8 cellular contexts compared by ENCODE assay signal in genomic region chr12:124517260-124518050, GRCh38. TPM values are rescaled to one million over a fixed set of nuclear protein-coding genes. Genes with fewer than 3 reads are reported as not detected.
DNase-seq lines count a peak whose midpoint lies in the region; ATAC-seq, FAIRE-seq and TF ChIP-seq lines count a peak whose summit lies in the region.

No MANE protein-coding gene starts in this region.

- POLR2A ChIA-PET in activated CD4-positive, alpha-beta memory T cell treated with anti-CD3 and anti-CD28 coated beads for 36 hours (lab: Charles Lee), result no interaction called here

- H3K4me3 Mint-ChIP-seq in brain, result peak overlapping the region; percentile 77 to 91 (median 88)
- peak overlapping the region; percentile 55 to 60 for H3K4me3 Mint-ChIP-seq in stimulated activated naive B cell treated with anti-CD40 and anti-IgM and Interleukin-4, amounts not matched to agents 10 μg/mL and 1 μg/mL and 100 μg/mL, for 72 hours
- H3K4me3 Mint-ChIP-seq in activated CD4-positive, alpha-beta memory T cell treated with anti-CD3 and anti-CD28 coated beads for 36 hours, result no peak overlapping the region

- peak overlapping the region; percentile 45 to 85 for H3K9ac ChIP-seq in kidney (ENCODE audit: low read length in 2 of 2)

- H3K27ac Mint-ChIP-seq in brain, result peak overlapping the region; percentile 96 to 100 (median 98)
- H3K27ac Mint-ChIP-seq in stimulated activated naive B cell treated with anti-CD40 and anti-IgM and Interleukin-4, amounts not matched to agents 10 μg/mL and 1 μg/mL and 100 μg/mL, for 72 hours, result no peak overlapping the region
- H3K27ac Mint-ChIP-seq in activated CD4-positive, alpha-beta memory T cell treated with anti-CD3 and anti-CD28 coated beads for 36 hours, result no peak overlapping the region

- H3K9me3 ChIP-seq in kidney (ENCODE audit: control insufficient read depth in 1 of 2, low read length in 2 of 2), result no peaks in the 10 kb centered on the region

- no peak for FAIRE-seq in kidney (lab: Jason Lieb, UNC)

- no peaks in the 10 kb centered on the region for H3K27me3 Mint-ChIP-seq in brain
- no peaks in the 10 kb centered on the region for H3K27me3 Mint-ChIP-seq in stimulated activated naive B cell treated with anti-CD40 and anti-IgM and Interleukin-4, amounts not matched to agents 10 μg/mL and 1 μg/mL and 100 μg/mL, for 72 hours
- no peaks in the 10 kb centered on the region for H3K27me3 Mint-ChIP-seq in activated CD4-positive, alpha-beta memory T cell treated with anti-CD3 and anti-CD28 coated beads for 36 hours

- in situ Hi-C loops in ACHN (cut with HindIII; ENCODE audit: low pct_ligation_motif_present, low pct_unique_long_range_greater_than_20kb, low sequenced_read_pairs), result no loop called here

- TF ChIP-seq CTCF in brain (conservative IDR thresholded peaks at IDR 0.05), result no peak
- TF ChIP-seq CTCF in kidney (IDR thresholded peaks at IDR 0.05; ENCODE audit: borderline replicate concordance, extremely low read depth, insufficient read depth), result no peak

- peak overlapping the region; percentile 99 for H3K27ac ChIP-seq in kidney (ENCODE audit: low read depth in 2 of 2, low read length in 2 of 2)

- peaks cover 29% of the 10 kb centered on the region for H3K36me3 Mint-ChIP-seq in brain
- H3K36me3 Mint-ChIP-seq in stimulated activated naive B cell treated with anti-CD40 and anti-IgM and Interleukin-4, amounts not matched to agents 10 μg/mL and 1 μg/mL and 100 μg/mL, for 72 hours, result peaks cover 56 to 61% of the 10 kb centered on the region in 2 donors
- peaks cover 8% of the 10 kb centered on the region for H3K36me3 Mint-ChIP-seq in activated CD4-positive, alpha-beta memory T cell treated with anti-CD3 and anti-CD28 coated beads for 36 hours

- no peak for ATAC-seq in stimulated activated naive B cell treated with anti-CD40 and anti-IgM and Interleukin-4, amounts not matched to agents 10 μg/mL and 1 μg/mL and 100 μg/mL, for 72 hours (replicated peaks)
- no peak for ATAC-seq in GM21619 (IDR thresholded peaks at IDR 0.05; ENCODE audit: unreplicated experiment)
- ATAC-seq in HG03280 (IDR thresholded peaks at IDR 0.05; ENCODE audit: unreplicated experiment), result no peak

- H3K4me1 Mint-ChIP-seq in brain, result peaks cover 96% of the 10 kb centered on the region
- peaks cover 42 to 65% of the 10 kb centered on the region in 2 donors for H3K4me1 Mint-ChIP-seq in stimulated activated naive B cell treated with anti-CD40 and anti-IgM and Interleukin-4, amounts not matched to agents 10 μg/mL and 1 μg/mL and 100 μg/mL, for 72 hours
- H3K4me1 Mint-ChIP-seq in activated CD4-positive, alpha-beta memory T cell treated with anti-CD3 and anti-CD28 coated beads for 36 hours (ENCODE audit: low read depth), result peaks cover 6% of the 10 kb centered on the region

- H3K36me3 ChIP-seq in kidney (ENCODE audit: control insufficient read depth in 1 of 2, insufficient read depth in 2 of 2, low read length in 2 of 2), result peaks cover 5 to 9% of the 10 kb centered on the region in 2 donors

- peaks cover 45 to 55% of the 10 kb centered on the region in 2 donors for H3K4me1 ChIP-seq in kidney (ENCODE audit: control insufficient read depth in 1 of 2, insufficient read depth in 1 of 2, low read depth in 1 of 2, low read length in 2 of 2)

- intact Hi-C loops in kidney (cut with DNase I), result no loop called here
- intact Hi-C loops in activated CD4-positive, alpha-beta memory T cell treated with anti-CD3 and anti-CD28 coated beads for 36 hours (cut with micrococcal nuclease), result no loop called here

- DNase-seq in ACHN (peak; percentile 74), NCI-H1694 (lab: John Stamatoyannopoulos, UW) (peak; percentile 83), kidney (peak; percentile 90)
- DNase-seq in stimulated activated naive B cell treated with anti-CD40 and anti-IgM and Interleukin-4, amounts not matched to agents 10 μg/mL and 1 μg/mL and 100 μg/mL, for 72 hours, result no peak
- no peak for DNase-seq in activated CD4-positive, alpha-beta memory T cell treated with anti-CD3 and anti-CD28 coated beads for 36 hours

- CTCF ChIA-PET in activated CD4-positive, alpha-beta memory T cell treated with anti-CD3 and anti-CD28 coated beads for 36 hours (lab: Charles Lee), result interaction anchor here (0.5 kb wide), 1 partner anchor 477 kb away, joined by 3 read pairs; no protein-coding TSS in a partner anchor

- H3K4me3 ChIP-seq in kidney (ENCODE audit: low read length in 2 of 2), result peak overlapping the region; percentile 28 to 78

- peaks cover 0 to 6% (median under 1%) of the 10 kb centered on the region in 5 experiments for H3K9me3 Mint-ChIP-seq in brain
- no peaks in the 10 kb centered on the region for H3K9me3 Mint-ChIP-seq in stimulated activated naive B cell treated with anti-CD40 and anti-IgM and Interleukin-4, amounts not matched to agents 10 μg/mL and 1 μg/mL and 100 μg/mL, for 72 hours
- H3K9me3 Mint-ChIP-seq in activated CD4-positive, alpha-beta memory T cell treated with anti-CD3 and anti-CD28 coated beads for 36 hours, result no peaks in the 10 kb centered on the region

RNA-seq across cellular contexts. Expression of gene NCOR2, which starts 50.0 kb away (rescaled TPM):
- 78.6 TPM for polyA plus RNA-seq in brain (ENCODE audit: insufficient read depth, low read depth, low replicate concordance)
- total RNA-seq in kidney, result 205 TPM
- 18.7 TPM for polyA plus RNA-seq in kidney (ENCODE audit: insufficient read depth, low read depth, low replicate concordance)
- 10 to 100 TPM; 86.1 to 86.9 TPM for total RNA-seq in activated CD4-positive, alpha-beta memory T cell treated with anti-CD3 and anti-CD28 coated beads for 36 hours

Comparison
In these comparisons a context has a peak if more than half of its experiments do, and no peak if none do; other contexts are left out.
1. DNase-seq: peak in ACHN (single experiment), NCI-H1694 (single experiment) and kidney (single experiment); none in stimulated activated naive B cell treated with anti-CD40 and anti-IgM and Interleukin-4, amounts not matched to agents 10 μg/mL and 1 μg/mL and 100 μg/mL, for 72 hours (single experiment) and activated CD4-positive, alpha-beta memory T cell treated with anti-CD3 and anti-CD28 coated beads for 36 hours (single experiment).
2. H3K27ac Mint-ChIP-seq: peak in brain (5 of 5); none in stimulated activated naive B cell treated with anti-CD40 and anti-IgM and Interleukin-4, amounts not matched to agents 10 μg/mL and 1 μg/mL and 100 μg/mL, for 72 hours (single experiment) and activated CD4-positive, alpha-beta memory T cell treated with anti-CD3 and anti-CD28 coated beads for 36 hours (single experiment).